Comparison of ENCODE assay signal across 19 cellular contexts in genomic region chr1:60924165-60924564, GRCh38.
DNase-seq lines count a peak whose midpoint lies in the region; ATAC-seq and TF ChIP-seq lines count a peak whose summit lies in the region.
"Had no signal": no experiment of that assay in that cellular context is flagged by ENCODE, and none has a peak within 500 bp of the region (broad histone marks: within the 10 kb centered on the region; RNA-seq: fewer than 3 reads in every experiment).

No MANE protein-coding gene starts in this region.

- no peak for DNase-seq in left ventricle myocardium superior
- no peak for DNase-seq in Right ventricle myocardium inferior (ENCODE audit: missing footprints)
- no peak for DNase-seq in body of pancreas
- no peak for DNase-seq in right cardiac atrium
- DNase-seq in midbrain (lab: John Stamatoyannopoulos, UW), result no peak
- DNase-seq in PC-9, result no peak
- DNase-seq: BE2C; Calu3; CD8-positive, alpha-beta T cell; GOT3; IMR-90; Karpas-422; NCI-H2081 treated with DMSO at 0.1 percent for 48 hours; NCI-H446 treated with DMSO at 0.1 percent for 48 hours; NK-92 treated with Interleukin-12 subunit alpha and Interleukin-12 subunit beta, amount 100 ng/mL, for 24 hours; SK-N-SH had no signal

- TF ChIP-seq CTCF in body of pancreas (IDR thresholded peaks at IDR 0.05), result no peak
- TF ChIP-seq CTCF in parathyroid adenoma (IDR thresholded peaks at IDR 0.05), result no peak
- no peak for TF ChIP-seq CTCF in PC-9 (conservative IDR thresholded peaks at IDR 0.05)

- H3K27me3 ChIP-seq in body of pancreas, result no peaks in the 10 kb centered on the region
- H3K27me3 ChIP-seq in right cardiac atrium (ENCODE audit: control insufficient read depth, insufficient read depth), result no peaks in the 10 kb centered on the region
- no peaks in the 10 kb centered on the region for H3K27me3 ChIP-seq in parathyroid adenoma (ENCODE audit: control insufficient read depth, insufficient read depth, low read length)
- no peaks in the 10 kb centered on the region for H3K27me3 ChIP-seq in PC-9 (ENCODE audit: insufficient read depth, low read depth)
- H3K27me3 ChIP-seq: BE2C had no signal

- 95 to 98% methylated on average over 3 of the region's 3 CpGs for WGBS in body of pancreas, 2 donors
- WGBS in right cardiac atrium, result 93% methylated on average over 3 of the region's 3 CpGs

- ATAC-seq in left ventricle myocardium superior (peak; percentile 7), Right ventricle myocardium inferior (no peak), body of pancreas (peak; percentile 27), right cardiac atrium (no peak), HG02938 (IDR thresholded peaks at IDR 0.05; ENCODE audit: unreplicated experiment) (no peak)
- ATAC-seq: CD8-positive, alpha-beta T cell; HCT116 had no signal

- CTCF ChIA-PET in PC-9 (lab: Charles Lee), result no interaction called here

- peak overlapping the region; percentile 1 for H3K4me2 ChIP-seq in parathyroid adenoma (ENCODE audit: low read length)
- no peak overlapping the region for H3K4me2 ChIP-seq in PC-9
- H3K4me2 ChIP-seq: SK-N-SH had no signal

- POLR2A ChIA-PET in PC-9 (lab: Charles Lee; ENCODE audit: unreplicated experiment), result no interaction called here

- peak overlapping the region; percentile 8 for H2AFZ ChIP-seq in parathyroid adenoma
- H2AFZ ChIP-seq in PC-9, result no peak overlapping the region

- no peak overlapping the region for H3K9ac ChIP-seq in parathyroid adenoma
- H3K9ac ChIP-seq: SK-N-SH had no signal

- no peaks in the 10 kb centered on the region for H3F3A ChIP-seq in PC-9 (ENCODE audit: insufficient read depth, low read depth)

- intact Hi-C loops in left ventricle myocardium superior (cut with micrococcal nuclease), result no loop called here
- intact Hi-C loops in Right ventricle myocardium inferior (cut with DNase I), result no loop called here
- intact Hi-C loops in body of pancreas (cut with DNase I), result no loop called here
- intact Hi-C loops in right cardiac atrium (cut with DNase I), result no loop called here
- intact Hi-C loops in PC-9 (cut with micrococcal nuclease; ENCODE audit: unreplicated experiment), result no loop called here

- H3K4me1 ChIP-seq in body of pancreas (peaks cover 24% of the 10 kb centered on the region), right cardiac atrium (ENCODE audit: control insufficient read depth, insufficient read depth, low read length) (peaks cover 2% of the 10 kb centered on the region), parathyroid adenoma (peaks cover 19% of the 10 kb centered on the region), PC-9 (replicated peaks; ENCODE audit: insufficient read depth) (peaks cover 6% of the 10 kb centered on the region; the same call in 1 of the 2 replicates)

- no TSS peak for BruUV-seq in PC-9 (replicated peaks; lab: Mats Ljungman, UMichigan)

- H3K4me3 ChIP-seq in body of pancreas (no peak overlapping the region), right cardiac atrium (ENCODE audit: low read length) (no peak overlapping the region), parathyroid adenoma (ENCODE audit: low read depth, low read length) (no peak overlapping the region), PC-9 (no peak overlapping the region)

- no peaks in the 10 kb centered on the region for H3K9me2 ChIP-seq in PC-9 (ENCODE audit: insufficient read depth)
- H3K9me2 ChIP-seq: SK-N-SH had no signal

- H3K79me2 ChIP-seq in parathyroid adenoma (no peaks in the 10 kb centered on the region), PC-9 (ENCODE audit: low read depth) (no peaks in the 10 kb centered on the region)

- H3K36me3 ChIP-seq in body of pancreas (replicated peaks in 1 of 2; ENCODE audit: insufficient read depth in 1 of 2, low read depth in 2 of 2), result no peaks in the 10 kb centered on the region
- H3K36me3 ChIP-seq in parathyroid adenoma (ENCODE audit: control insufficient read depth, insufficient read depth, low read length), result no peaks in the 10 kb centered on the region
- no peaks in the 10 kb centered on the region for H3K36me3 ChIP-seq in PC-9 (ENCODE audit: low read depth)
- H3K36me3 ChIP-seq: BE2C had no signal

- H3K9me3 ChIP-seq in body of pancreas (no peaks in the 10 kb centered on the region), right cardiac atrium (ENCODE audit: control insufficient read depth, low read length) (no peaks in the 10 kb centered on the region), parathyroid adenoma (ENCODE audit: control insufficient read depth, low read length) (no peaks in the 10 kb centered on the region), PC-9 (ENCODE audit: insufficient read depth, low read depth) (no peaks in the 10 kb centered on the region)
- H3K9me3 ChIP-seq: BE2C, SK-N-SH had no signal

- TF ChIP-seq POLR2A in body of pancreas (IDR thresholded peaks at IDR 0.05), result no peak

- H3K27ac ChIP-seq in body of pancreas (peak overlapping the region in 1 of 4 donors; percentile 15), right cardiac atrium (ENCODE audit: low read length) (peak overlapping the region; percentile 32), parathyroid adenoma (peak overlapping the region; percentile 75), PC-9 (no peak overlapping the region)

- H4K20me1 ChIP-seq in PC-9 (ENCODE audit: insufficient read depth), result no peaks in the 10 kb centered on the region

Comparison
In these comparisons a context has a peak if more than half of its experiments do, and no peak if none do; other contexts are left out.
1. ATAC-seq: peak in left ventricle myocardium superior (single experiment) and body of pancreas (single experiment); none in Right ventricle myocardium inferior (single experiment), right cardiac atrium (0 of 2) and HG02938 (single experiment).